In the genomic region with DNA sequence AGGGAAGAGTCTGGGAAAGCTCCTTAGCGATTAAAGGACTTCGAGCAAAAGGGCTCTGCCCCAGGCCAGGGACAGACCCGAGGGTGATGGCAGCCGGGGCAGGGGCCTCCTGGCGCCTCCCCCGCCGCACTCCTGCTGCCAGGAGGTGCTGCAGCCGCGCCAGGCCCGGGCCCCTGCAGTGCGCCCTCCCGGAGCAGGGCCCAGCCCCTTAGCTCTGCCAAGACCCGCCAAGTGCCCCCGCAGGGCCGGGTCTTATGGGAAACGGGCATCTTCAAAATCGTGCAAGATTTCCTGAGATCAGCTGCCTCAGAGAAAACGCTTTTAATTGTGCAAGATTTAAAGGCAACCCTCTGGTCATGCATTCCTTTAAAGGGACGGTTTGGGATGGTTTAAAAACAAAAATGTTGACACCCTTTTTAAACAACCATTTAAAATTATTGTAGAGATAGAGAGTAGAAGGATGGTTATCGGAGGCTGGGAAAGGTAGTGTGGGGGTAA, we compare ENCODE assay signal across 8 cellular contexts. TPM values are rescaled to one million over a fixed set of nuclear protein-coding genes. Genes with fewer than 3 reads are reported as not detected.
DNase-seq lines count a peak whose midpoint lies in the region; ATAC-seq and TF ChIP-seq lines count a peak whose summit lies in the region.

No MANE protein-coding gene starts in this region.

- H3K27ac ChIP-seq in left lung = peak overlapping the region; percentile 81 to 86
- peak overlapping the region; percentile 85 to 94 for H3K27ac ChIP-seq in testis

- POLR2A ChIA-PET in MCF 10A (lab: Yijun Ruan, JAX) = interaction anchor here (0.6 to 3.0 kb wide), 16 partner anchors 10 to 984 kb away, joined by 3 to 12 read pairs (median 4); a partner anchor contains a TSS

- H3K4me1 ChIP-seq in left lung = peaks cover 0 to 13% of the 10 kb centered on the region in 2 donors
- peaks cover 11% of the 10 kb centered on the region for H3K4me1 ChIP-seq in testis

- CTCF ChIA-PET in MCF 10A (lab: Yijun Ruan, JAX) = interaction anchor here (0.6 to 2.0 kb wide), 16 partner anchors 9 to 239 kb away, joined by 3 to 8 read pairs (median 3); a partner anchor contains a TSS

- no TSS peak for BruUV-seq in MCF 10A (replicated peaks; lab: Mats Ljungman, UMichigan)

- TF ChIP-seq POLR2A in testis (IDR thresholded peaks at IDR 0.05) = no peak

- H3K4me3 ChIP-seq in left lung = peak overlapping the region; percentile 55 to 63
- H3K4me3 ChIP-seq in testis = peak overlapping the region; percentile 79 to 83

- peaks cover 7% of the 10 kb centered on the region for H3K36me3 Mint-ChIP-seq in MCF 10A (ENCODE audit: insufficient read depth, unreplicated experiment)

- H3K4me3 Mint-ChIP-seq in MCF 10A (ENCODE audit: unreplicated experiment) = peak overlapping the region; percentile 80

- TF ChIP-seq CTCF in GM10266 (IDR thresholded peaks at IDR 0.05; ENCODE audit: control insufficient read depth, insufficient read depth, low read depth, missing control alignments) = no peak
- TF ChIP-seq CTCF in MCF 10A (IDR thresholded peaks at IDR 0.05; ENCODE audit: unreplicated experiment) = no peak
- TF ChIP-seq CTCF in left lung (IDR thresholded peaks at IDR 0.05) = no peak
- TF ChIP-seq CTCF in testis (IDR thresholded peaks at IDR 0.05) = no peak

- intact Hi-C loops in MCF 10A (cut with micrococcal nuclease) = loop anchor here (1.0 to 2.0 kb wide), 2 partner anchors 52 to 116 kb away; a partner anchor contains a TSS
- intact Hi-C loops in left lung (cut with DNase I) = no loop called here
- intact Hi-C loops in testis (cut with DNase I; ENCODE audit: low total_unique reads) = no loop called here

- no peaks in the 10 kb centered on the region for H3K27me3 Mint-ChIP-seq in MCF 10A (ENCODE audit: insufficient read depth, unreplicated experiment)

- ATAC-seq in GM21717 (IDR thresholded peaks at IDR 0.05; ENCODE audit: unreplicated experiment) = peak; percentile 28
- peak; percentile 65 for ATAC-seq in left lung

- H3K27ac Mint-ChIP-seq in MCF 10A (ENCODE audit: low read depth, unreplicated experiment) = peak overlapping the region; percentile 84

- peak; percentile 40 for DNase-seq in GM10266 (ENCODE audit: extremely low spot score)
- DNase-seq in KBM-7 = peak; percentile 45
- no peak for DNase-seq in MCF 10A (ENCODE audit: unreplicated experiment)
- no peak for DNase-seq in left lung
- DNase-seq in testis = no peak
- no peak for DNase-seq in CD1c-positive myeloid dendritic cell (ENCODE audit: extremely low spot score)
- DNase-seq in stimulated activated CD4-positive, alpha-beta T cell treated with anti-CD3 and anti-CD28 coated beads, Interleukin-4, amount 100 ng/mL, for 4 hours = no peak

- H3K27me3 ChIP-seq in left lung (peaks cover 0 to 25% of the 10 kb centered on the region in 2 donors), testis (no peaks in the 10 kb centered on the region)

- WGBS in testis, 2 donors = 2 to 3% methylated on average over 13 to 18 of the region's 20 CpGs

- H3K9me3 Mint-ChIP-seq in MCF 10A (ENCODE audit: unreplicated experiment) = no peaks in the 10 kb centered on the region

- peaks cover 6% of the 10 kb centered on the region for H3K4me1 Mint-ChIP-seq in MCF 10A (ENCODE audit: insufficient read depth, unreplicated experiment)

- H3K36me3 ChIP-seq in left lung (no peaks in the 10 kb centered on the region), testis (ENCODE audit: low read depth, missing control alignments) (no peaks in the 10 kb centered on the region)

- H3K9me3 ChIP-seq in left lung = no peaks in the 10 kb centered on the region
- no peaks in the 10 kb centered on the region for H3K9me3 ChIP-seq in testis

- in situ Hi-C loops in KBM-7 (cut with MboI; ENCODE audit: low pct_unique_long_range_greater_than_20kb, low sequenced_read_pairs) = no loop called here

RNA-seq across cellular contexts. Expression of a gene that starts 52.4 kb away (rescaled TPM):
- total RNA-seq in MCF 10A (2022) = 7.0 and 9.3 TPM in 2 replicates
- total RNA-seq in left lung = 10 to 100 TPM; 10.5 to 17.1 TPM
- total RNA-seq in testis = 10 to 100 TPM; 33.1 to 44.0 TPM
- 33.7 TPM for polyA plus RNA-seq in testis (ENCODE audit: insufficient read depth, low read depth, low replicate concordance)

Comparison
In these comparisons a context has a peak if more than half of its experiments do, and no peak if none do; other contexts are left out.
1. DNase-seq: peak in GM10266 (single experiment) and KBM-7 (single experiment); none in MCF 10A (single experiment), left lung (0 of 2), testis (single experiment), CD1c-positive myeloid dendritic cell (single experiment) and stimulated activated CD4-positive, alpha-beta T cell treated with anti-CD3 and anti-CD28 coated beads, Interleukin-4, amount 100 ng/mL, for 4 hours (0 of 2).